ENCODE assay signal across 8 cellular contexts in genomic region chr20:35883778-35884540, GRCh38.
DNase-seq lines count a peak whose midpoint lies in the region; ATAC-seq, FAIRE-seq and TF ChIP-seq lines count a peak whose summit lies in the region.

No MANE protein-coding gene starts in this region.

- H3K27me3 ChIP-seq in astrocyte (ENCODE audit: insufficient read depth, low read length) (no peaks in the 10 kb centered on the region), hepatocyte (no peaks in the 10 kb centered on the region), sigmoid colon (no peaks in the 10 kb centered on the region)

- FAIRE-seq in astrocyte (lab: Jason Lieb, UNC) = peak; percentile 99

- no peak for TF ChIP-seq POLR2A in sigmoid colon (IDR thresholded peaks at IDR 0.05)

- H3K36me3 Mint-ChIP-seq in astrocyte (ENCODE audit: low read depth, unreplicated experiment) = peaks cover 5% of the 10 kb centered on the region

- TF ChIP-seq CTCF in astrocyte (IDR thresholded peaks at IDR 0.05; ENCODE audit: insufficient read depth, low read depth, low read length) (peak; percentile 77), hepatocyte (IDR thresholded peaks at IDR 0.05; ENCODE audit: poor library complexity) (peak; percentile 74), sigmoid colon (IDR thresholded peaks at IDR 0.05) (peak; percentile 66 to 75 (median 72))

- DNase-seq in GDM1 (lab: John Stamatoyannopoulos, UW) (peak; percentile 44), MV-4-11 (lab: John Stamatoyannopoulos, UW) (peak; percentile 34), T-helper 22 cell (ENCODE audit: low read depth) (peak; percentile 7), astrocyte (ENCODE audit: low read depth) (peak; percentile 100), hepatocyte (ENCODE audit: low spot score) (peak; percentile 84), sigmoid colon (peak; percentile 89), NCI-H187 treated with DMSO at 0.1 percent for 48 hours (lab: John Stamatoyannopoulos, UW) (no peak)

- H3K9me3 ChIP-seq in astrocyte (ENCODE audit: insufficient read depth, low read depth, low read length) (no peaks in the 10 kb centered on the region), hepatocyte (ENCODE audit: low read depth) (no peaks in the 10 kb centered on the region), sigmoid colon (no peaks in the 10 kb centered on the region)

- peaks cover 11% of the 10 kb centered on the region for H3K4me1 Mint-ChIP-seq in astrocyte (ENCODE audit: low read depth, unreplicated experiment)

- peak overlapping the region; percentile 2 for H2AFZ ChIP-seq in astrocyte (ENCODE audit: low read depth, low read length)
- H2AFZ ChIP-seq in hepatocyte = no peak overlapping the region

- ATAC-seq in HG02938 (IDR thresholded peaks at IDR 0.05; ENCODE audit: unreplicated experiment) = no peak

- H3K36me3 ChIP-seq in astrocyte (ENCODE audit: insufficient read depth, low read length) (no peaks in the 10 kb centered on the region), hepatocyte (replicated peaks; ENCODE audit: insufficient read depth, low read depth) (no peaks in the 10 kb centered on the region), sigmoid colon (no peaks in the 10 kb centered on the region)

- H3K27me3 Mint-ChIP-seq in astrocyte (ENCODE audit: low read depth, unreplicated experiment) = no peaks in the 10 kb centered on the region

- H3K79me2 ChIP-seq in astrocyte (ENCODE audit: insufficient read depth, low read length) (peaks cover 23% of the 10 kb centered on the region), hepatocyte (peaks cover 5% of the 10 kb centered on the region)

- intact Hi-C loops in sigmoid colon (cut with DNase I) = loop anchor here (1.0 to 10.0 kb wide), 5 partner anchors 112 to 422 kb away; partner anchors contain the start of gene PHF20

- H3K9me2 ChIP-seq in hepatocyte (replicated peaks; ENCODE audit: insufficient read depth) = no peaks in the 10 kb centered on the region

- H3K4me2 ChIP-seq in astrocyte (ENCODE audit: low read length) = peak overlapping the region; percentile 80
- peak overlapping the region; percentile 16 for H3K4me2 ChIP-seq in hepatocyte

- peak in 3 of 4 donors; percentile 50 to 88 (median 53) for TF ChIP-seq EP300 in sigmoid colon (IDR thresholded peaks at IDR 0.05)

- peak overlapping the region; percentile 88 for H3K9ac ChIP-seq in astrocyte (ENCODE audit: low read length)

- WGBS in hepatocyte (ENCODE audit: low lambda C conversion rate, missing lambda C conversion rate) = 50% methylated on average over 10 of the region's 10 CpGs
- 67 to 69% methylated on average over 10 of the region's 10 CpGs for WGBS in sigmoid colon, 2 donors

- peaks cover 11% of the 10 kb centered on the region for H3K4me1 ChIP-seq in astrocyte (ENCODE audit: insufficient read depth, low read length)
- no peaks in the 10 kb centered on the region for H3K4me1 ChIP-seq in hepatocyte (ENCODE audit: insufficient read depth)
- peaks cover 0 to 27% (median 15%) of the 10 kb centered on the region in 4 donors for H3K4me1 ChIP-seq in sigmoid colon

- peak overlapping the region; percentile 96 for H3K27ac Mint-ChIP-seq in astrocyte (ENCODE audit: unreplicated experiment)

- H3K4me3 Mint-ChIP-seq in astrocyte (ENCODE audit: unreplicated experiment) = peak overlapping the region; percentile 20

- peak overlapping the region; percentile 38 for H3K4me3 ChIP-seq in astrocyte (ENCODE audit: insufficient read depth, low read depth, low read length)
- H3K4me3 ChIP-seq in hepatocyte = no peak overlapping the region
- peak overlapping the region in 3 of 4 donors; percentile 18 to 33 (median 20) for H3K4me3 ChIP-seq in sigmoid colon

- H3K27ac ChIP-seq in astrocyte (ENCODE audit: low read depth, low read length) (peak overlapping the region; percentile 99), hepatocyte (peak overlapping the region; percentile 92), sigmoid colon (peak overlapping the region; percentile 70 to 88 (median 78))

- no peaks in the 10 kb centered on the region for H4K20me1 ChIP-seq in astrocyte (ENCODE audit: insufficient read depth, low read length)
- no peaks in the 10 kb centered on the region for H4K20me1 ChIP-seq in hepatocyte (ENCODE audit: insufficient read depth, poor library complexity, severe bottlenecking)

- peaks cover 1% of the 10 kb centered on the region for H3K9me3 Mint-ChIP-seq in astrocyte (ENCODE audit: unreplicated experiment)
